Comparison of ENCODE assay signal across 15 cellular contexts in the genomic region with DNA sequence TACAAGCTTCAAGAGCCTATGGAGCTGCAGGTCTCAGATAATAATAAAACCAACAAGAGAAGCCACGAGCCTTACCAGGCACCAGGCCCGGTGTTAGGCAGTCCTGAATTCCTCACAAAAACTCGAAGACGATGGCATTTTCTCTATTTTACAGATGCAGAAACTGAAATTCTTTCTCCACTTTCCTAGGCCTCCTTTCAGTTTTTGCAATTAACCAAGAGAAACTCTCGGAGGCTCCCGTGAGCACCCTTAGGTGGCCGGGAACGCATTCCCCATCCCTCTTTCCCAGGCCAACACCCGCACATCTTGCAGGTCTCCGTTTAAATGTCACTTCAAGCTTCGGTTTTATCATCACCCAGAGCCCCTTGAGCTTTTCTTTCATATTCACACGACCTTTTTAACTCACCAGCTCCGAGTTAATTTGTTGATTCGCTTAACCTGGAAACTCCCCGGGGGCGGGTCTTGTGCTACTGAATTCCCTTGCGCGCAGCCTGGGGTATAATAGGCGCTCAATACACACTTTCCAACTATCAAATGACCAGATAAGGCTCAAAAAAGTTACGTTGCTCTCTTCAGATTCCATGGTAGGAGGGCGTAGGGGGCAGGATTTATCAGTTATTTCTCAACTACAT. TPM values are rescaled to one million over a fixed set of nuclear protein-coding genes. Genes with fewer than 3 reads are reported as not detected.
DNase-seq lines count a peak whose midpoint lies in the region; ATAC-seq and TF ChIP-seq lines count a peak whose summit lies in the region.
"Had no signal": no experiment of that assay in that cellular context is flagged by ENCODE, and none has a peak within 500 bp of the region (broad histone marks: within the 10 kb centered on the region; RNA-seq: fewer than 3 reads in every experiment).

No MANE protein-coding gene starts in this region.

- BruUV-seq in PC-3 (replicated peaks; lab: Mats Ljungman, UMichigan): no TSS peak

- peak; percentile 26 for DNase-seq in GM13976 (ENCODE audit: low spot score)
- no peak for DNase-seq in Karpas-422
- peak; percentile 61 for DNase-seq in retina
- no peak for DNase-seq in H4 (ENCODE audit: low spot score)
- no peak for DNase-seq in NCI-H2171 (lab: John Stamatoyannopoulos, UW)
- DNase-seq in T-helper 9 cell: no peak
- DNase-seq in PC-3: no peak
- DNase-seq: activated CD4-positive, CD25-positive, alpha-beta regulatory T cell treated with anti-CD3 and anti-CD28 coated beads, Interleukin-2, amount 50 U/mL, for 72 hours; EL; glutamatergic neuron; NCI-H1105 treated with DMSO at 0.1 percent for 48 hours; NCI-H524 treated with DMSO at 0.1 percent for 48 hours; psoas muscle had no signal

- H3K79me2 ChIP-seq in Karpas-422 (ENCODE audit: low read length) (peaks cover 4% of the 10 kb centered on the region; the same call in 1 of the 2 replicates), PC-3 (ENCODE audit: low read length) (no peaks in the 10 kb centered on the region)

- H3F3A ChIP-seq in PC-3 (ENCODE audit: low read length, unreplicated experiment): no peaks in the 10 kb centered on the region

- no peaks in the 10 kb centered on the region for H3K36me3 Mint-ChIP-seq in brain

- peak overlapping the region; percentile 96 for H3K4me2 ChIP-seq in Karpas-422 (ENCODE audit: low read depth, low read length, poor library complexity, severe bottlenecking)
- no peak overlapping the region for H3K4me2 ChIP-seq in PC-3 (ENCODE audit: low read length)

- no peak for ATAC-seq in PC-3
- ATAC-seq: psoas muscle had no signal

- CTCF ChIA-PET in PC-3 (lab: Charles Lee): no interaction called here

- H3K9me2 ChIP-seq in Karpas-422 (replicated peaks; ENCODE audit: insufficient read depth, low read length) (no peaks in the 10 kb centered on the region), PC-3 (replicated peaks; ENCODE audit: low read length) (no peaks in the 10 kb centered on the region)

- H3K4me3 Mint-ChIP-seq in brain: peak overlapping the region in 4 of 5 experiments; percentile 20 to 90 (median 44)

- intact Hi-C loops in PC-3 (cut with micrococcal nuclease): loop anchor here (5.0 kb wide), 1 partner anchor 124 kb away; no protein-coding TSS in a partner anchor

- POLR2A ChIA-PET in PC-3 (lab: Charles Lee; ENCODE audit: unreplicated experiment): no interaction called here

- H3K36me3 ChIP-seq in Karpas-422 (ENCODE audit: insufficient read depth, low read length): no peaks in the 10 kb centered on the region; the same call in 1 of the 2 replicates
- H3K36me3 ChIP-seq in PC-3 (ENCODE audit: low read depth, low read length): no peaks in the 10 kb centered on the region

- peaks cover 56% of the 10 kb centered on the region for H3K4me1 ChIP-seq in Karpas-422 (ENCODE audit: low read length)
- peaks cover 10% of the 10 kb centered on the region; the same call in 1 of the 2 replicates for H3K4me1 ChIP-seq in PC-3 (ENCODE audit: insufficient read depth, low read length)

- H4K20me1 ChIP-seq in Karpas-422 (ENCODE audit: insufficient read depth, low read depth, low read length): no peaks in the 10 kb centered on the region
- H4K20me1 ChIP-seq in PC-3 (ENCODE audit: low read length): no peaks in the 10 kb centered on the region

- no peak overlapping the region for H3K27ac ChIP-seq in Karpas-422 (ENCODE audit: low read length)
- H3K27ac ChIP-seq in PC-3 (ENCODE audit: low read length): no peak overlapping the region
- H3K27ac ChIP-seq: psoas muscle had no signal

- H2AFZ ChIP-seq in Karpas-422 (ENCODE audit: low read length): no peak overlapping the region; the same call in 1 of the 2 replicates
- no peak overlapping the region for H2AFZ ChIP-seq in PC-3 (ENCODE audit: low read length)

- H3K27me3 Mint-ChIP-seq in brain: peaks cover 62% of the 10 kb centered on the region

- H3K9ac ChIP-seq in Karpas-422 (ENCODE audit: low read length) (0 out of 2 replicates have a peak overlapping the region, but pooled peaks have one; percentile 10), PC-3 (ENCODE audit: low read length) (no peak overlapping the region)

- no peak overlapping the region for H3K4me3 ChIP-seq in Karpas-422 (ENCODE audit: low read length)
- H3K4me3 ChIP-seq in PC-3 (ENCODE audit: low read length): no peak overlapping the region
- H3K4me3 ChIP-seq: psoas muscle had no signal

- TF ChIP-seq CTCF in GM13976 (IDR thresholded peaks at IDR 0.05; ENCODE audit: borderline replicate concordance, control extremely low read depth, extremely low read depth, insufficient read depth, missing control alignments) (no peak), brain (conservative IDR thresholded peaks at IDR 0.05) (no peak), PC-3 (conservative IDR thresholded peaks at IDR 0.05; ENCODE audit: low read depth, low read length) (no peak)

- no peak overlapping the region for H3K27ac Mint-ChIP-seq in brain

- peaks cover 0 to 4% (median 0%) of the 10 kb centered on the region in 5 experiments for H3K9me3 Mint-ChIP-seq in brain

- H3K27me3 ChIP-seq in Karpas-422 (ENCODE audit: low read length) (no peaks in the 10 kb centered on the region), PC-3 (ENCODE audit: low read length) (peaks cover 18% of the 10 kb centered on the region)

- in situ Hi-C loops in GM13976 (cut with MboI; ENCODE audit: low sequenced_read_pairs, unreplicated experiment): no loop called here

- H3K9me3 ChIP-seq in Karpas-422 (ENCODE audit: low read length): no peaks in the 10 kb centered on the region
- H3K9me3 ChIP-seq in PC-3 (ENCODE audit: low read length): no peaks in the 10 kb centered on the region
- H3K9me3 ChIP-seq: psoas muscle had no signal

- peaks cover 71% of the 10 kb centered on the region for H3K4me1 Mint-ChIP-seq in brain

RNA-seq across cellular contexts. Expression of a gene that starts 6.2 kb away (rescaled TPM):
- 9.5 and 23.9 TPM in 2 replicates for total RNA-seq in Karpas-422 (2014; rRNA removed; shearing (Covaris generic); ENCODE audit: low replicate concordance)
- polyA plus RNA-seq in brain (ENCODE audit: insufficient read depth, low read depth, low replicate concordance): 0.19 TPM
- total RNA-seq in H4 (2014; rRNA removed; shearing (Covaris generic)): not detected in 2 replicates
- not detected in 2 replicates for total RNA-seq in PC-3 (2014; rRNA removed)
- total RNA-seq: chondrocyte, psoas muscle had no signal
- polyA plus RNA-seq: psoas muscle had no signal

RNA-seq across cellular contexts. Expression of a gene that starts 29.3 kb away (rescaled TPM):
- total RNA-seq in Karpas-422 (2014; rRNA removed; shearing (Covaris generic); ENCODE audit: low replicate concordance): 103 and 116 TPM in 2 replicates
- 11.3 TPM for polyA plus RNA-seq in brain (ENCODE audit: insufficient read depth, low read depth, low replicate concordance)
- 17.7 and 23.8 TPM in 2 replicates for total RNA-seq in H4 (2014; rRNA removed; shearing (Covaris generic))
- total RNA-seq in PC-3 (2014; rRNA removed): 52.3 and 58.1 TPM in 2 replicates

Comparison
In these comparisons a context has a peak if more than half of its experiments do, and no peak if none do; other contexts are left out.
1. DNase-seq: peak in GM13976 (single experiment) and retina (single experiment); none in Karpas-422 (single experiment), H4 (single experiment), NCI-H2171 (single experiment), T-helper 9 cell (single experiment) and PC-3 (single experiment).
2. RNA of a gene that starts 6.2 kb away (total RNA-seq): 9.5 to 23.9 TPM in Karpas-422; not detected in H4 and not detected in PC-3; every median in the first group is over 10 times any median in the second.